1 cellular context compared by ENCODE assay signal in genomic region chr3:114290911-114291901, GRCh38.
A peak's percentile ranks its signal among the peaks of the same experiment; 100 is the strongest.
TF ChIP-seq lines count a peak whose summit lies in the region.

No MANE protein-coding gene starts in this region.

TF ChIP-seq in GM12878, 131 proteins besides CTCF, POLR2A, EP300 and RAD21 (continued from another document):
- TF ChIP-seq, protein P1, sequence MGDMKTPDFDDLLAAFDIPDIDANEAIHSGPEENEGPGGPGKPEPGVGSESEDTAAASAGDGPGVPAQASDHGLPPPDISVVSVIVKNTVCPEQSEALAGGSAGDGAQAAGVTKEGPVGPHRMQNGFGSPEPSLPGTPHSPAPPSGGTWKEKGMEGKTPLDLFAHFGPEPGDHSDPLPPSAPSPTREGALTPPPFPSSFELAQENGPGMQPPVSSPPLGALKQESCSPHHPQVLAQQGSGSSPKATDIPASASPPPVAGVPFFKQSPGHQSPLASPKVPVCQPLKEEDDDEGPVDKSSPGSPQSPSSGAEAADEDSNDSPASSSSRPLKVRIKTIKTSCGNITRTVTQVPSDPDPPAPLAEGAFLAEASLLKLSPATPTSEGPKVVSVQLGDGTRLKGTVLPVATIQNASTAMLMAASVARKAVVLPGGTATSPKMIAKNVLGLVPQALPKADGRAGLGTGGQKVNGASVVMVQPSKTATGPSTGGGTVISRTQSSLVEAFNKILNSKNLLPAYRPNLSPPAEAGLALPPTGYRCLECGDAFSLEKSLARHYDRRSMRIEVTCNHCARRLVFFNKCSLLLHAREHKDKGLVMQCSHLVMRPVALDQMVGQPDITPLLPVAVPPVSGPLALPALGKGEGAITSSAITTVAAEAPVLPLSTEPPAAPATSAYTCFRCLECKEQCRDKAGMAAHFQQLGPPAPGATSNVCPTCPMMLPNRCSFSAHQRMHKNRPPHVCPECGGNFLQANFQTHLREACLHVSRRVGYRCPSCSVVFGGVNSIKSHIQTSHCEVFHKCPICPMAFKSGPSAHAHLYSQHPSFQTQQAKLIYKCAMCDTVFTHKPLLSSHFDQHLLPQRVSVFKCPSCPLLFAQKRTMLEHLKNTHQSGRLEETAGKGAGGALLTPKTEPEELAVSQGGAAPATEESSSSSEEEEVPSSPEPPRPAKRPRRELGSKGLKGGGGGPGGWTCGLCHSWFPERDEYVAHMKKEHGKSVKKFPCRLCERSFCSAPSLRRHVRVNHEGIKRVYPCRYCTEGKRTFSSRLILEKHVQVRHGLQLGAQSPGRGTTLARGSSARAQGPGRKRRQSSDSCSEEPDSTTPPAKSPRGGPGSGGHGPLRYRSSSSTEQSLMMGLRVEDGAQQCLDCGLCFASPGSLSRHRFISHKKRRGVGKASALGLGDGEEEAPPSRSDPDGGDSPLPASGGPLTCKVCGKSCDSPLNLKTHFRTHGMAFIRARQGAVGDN (IDR thresholded peaks at IDR 0.05), result no peak
- peak; percentile 90 for TF ChIP-seq MLLT1 (IDR thresholded peaks at IDR 0.05)
- peak; percentile 18; the same call in 1 of the 2 replicates for TF ChIP-seq IRF4 (IDR thresholded peaks at IDR 0.05; ENCODE audit: low read depth, low read length)
- TF ChIP-seq, protein P2, sequence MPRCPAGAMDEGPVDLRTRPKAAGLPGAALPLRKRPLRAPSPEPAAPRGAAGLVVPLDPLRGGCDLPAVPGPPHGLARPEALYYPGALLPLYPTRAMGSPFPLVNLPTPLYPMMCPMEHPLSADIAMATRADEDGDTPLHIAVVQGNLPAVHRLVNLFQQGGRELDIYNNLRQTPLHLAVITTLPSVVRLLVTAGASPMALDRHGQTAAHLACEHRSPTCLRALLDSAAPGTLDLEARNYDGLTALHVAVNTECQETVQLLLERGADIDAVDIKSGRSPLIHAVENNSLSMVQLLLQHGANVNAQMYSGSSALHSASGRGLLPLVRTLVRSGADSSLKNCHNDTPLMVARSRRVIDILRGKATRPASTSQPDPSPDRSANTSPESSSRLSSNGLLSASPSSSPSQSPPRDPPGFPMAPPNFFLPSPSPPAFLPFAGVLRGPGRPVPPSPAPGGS (IDR thresholded peaks at IDR 0.05; ENCODE audit: borderline replicate concordance, insufficient read depth, low read depth, low read length, poor library complexity, severe bottlenecking), result peak; percentile 85
- no peak for TF ChIP-seq BRCA1 (IDR thresholded peaks at IDR 0.05; ENCODE audit: low read depth, low read length)
- TF ChIP-seq IKZF1 (conservative IDR thresholded peaks at IDR 0.05), result peak; percentile 98
- TF ChIP-seq, protein P3, sequence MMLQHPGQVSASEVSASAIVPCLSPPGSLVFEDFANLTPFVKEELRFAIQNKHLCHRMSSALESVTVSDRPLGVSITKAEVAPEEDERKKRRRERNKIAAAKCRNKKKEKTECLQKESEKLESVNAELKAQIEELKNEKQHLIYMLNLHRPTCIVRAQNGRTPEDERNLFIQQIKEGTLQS (IDR thresholded peaks at IDR 0.05; ENCODE audit: borderline replicate concordance, extremely low read depth, low read depth, low read length), result no peak
- TF ChIP-seq HSF1 (IDR thresholded peaks at IDR 0.05; ENCODE audit: low read depth, low read length), result no peak
- TF ChIP-seq HDAC2 (IDR thresholded peaks at IDR 0.05), result no peak
- no peak for TF ChIP-seq ESRRA (IDR thresholded peaks at IDR 0.05; ENCODE audit: low read length)
- TF ChIP-seq SMARCA5 (IDR thresholded peaks at IDR 0.05), result peak; percentile 96
- no peak for TF ChIP-seq NFXL1 (IDR thresholded peaks at IDR 0.05; ENCODE audit: borderline replicate concordance)
